Comparison of ENCODE assay signal across 2 cellular contexts in genomic region chr4:54806351-54806750, GRCh38.
TF ChIP-seq lines count a peak whose summit lies in the region.

No MANE protein-coding gene starts in this region.

TF ChIP-seq in HepG2, 621 proteins besides CTCF, POLR2A, EP300 and RAD21 (continued from another document):
- TF ChIP-seq LBX2 (CRISPR knock-in tag; IDR thresholded peaks at IDR 0.05; ENCODE audit: borderline replicate concordance), result no peak
- TF ChIP-seq TEF (CRISPR knock-in tag; IDR thresholded peaks at IDR 0.05), result no peak
- no peak for TF ChIP-seq ZNF354B (CRISPR knock-in tag; IDR thresholded peaks at IDR 0.05)

TF ChIP-seq in K562, 482 proteins besides CTCF, POLR2A, EP300 and RAD21 (continued from another document):
- TF ChIP-seq FOXP4 (CRISPR knock-in tag; IDR thresholded peaks at IDR 0.05; ENCODE audit: borderline replicate concordance) (no peak), ETV6 (IDR thresholded peaks at IDR 0.05; ENCODE audit: borderline replicate concordance in 1 of 2, low read depth in 2 of 2, low read length in 1 of 2) (no peak), ETV6 (CRISPR knock-in tag; IDR thresholded peaks at IDR 0.05; ENCODE audit: borderline replicate concordance) (no peak), ESRRB (CRISPR knock-in tag; IDR thresholded peaks at IDR 0.05; ENCODE audit: borderline replicate concordance) (no peak), NFRKB (IDR thresholded peaks at IDR 0.05; ENCODE audit: low read depth) (no peak), TFE3 (CRISPR knock-in tag; IDR thresholded peaks at IDR 0.05) (no peak), ZNF512 (tag; IDR thresholded peaks at IDR 0.05) (peak; percentile 82; the same call in 1 of the 2 replicates), PCBP2 (IDR thresholded peaks at IDR 0.05; ENCODE audit: low read depth, low read length, poor library complexity, severe bottlenecking) (peak; percentile 52)
